Comparison of ENCODE assay signal across 14 cellular contexts in genomic region chr2:17573085-17573805, GRCh38. TPM values are rescaled to one million over a fixed set of nuclear protein-coding genes. Genes with fewer than 3 reads are reported as not detected.
A peak's percentile ranks its signal among the peaks of the same experiment; 100 is the strongest.
DNase-seq lines count a peak whose midpoint lies in the region; ATAC-seq, FAIRE-seq and TF ChIP-seq lines count a peak whose summit lies in the region.
"Had no signal": no experiment of that assay in that cellular context is flagged by ENCODE, and none has a peak within 500 bp of the region (broad histone marks: within the 10 kb centered on the region; RNA-seq: fewer than 3 reads in every experiment).

No MANE protein-coding gene starts in this region.

- H3K27me3 ChIP-seq in GM12878 (replicated peaks in 1 of 2; ENCODE audit: control insufficient read depth in 2 of 2, insufficient read depth in 2 of 2, low read length in 1 of 2) = no peaks in the 10 kb centered on the region; a peak in 1 of 4 replicates
- no peaks in the 10 kb centered on the region for H3K27me3 ChIP-seq in left lung
- H3K27me3 ChIP-seq: uterus had no signal

- H3K4me1 ChIP-seq in GM12878 (ENCODE audit: control insufficient read depth, insufficient read depth, low read length) (0 out of 2 replicates have a peak, but pooled peaks cover 2% of the 10 kb centered on the region), left lung (no peaks in the 10 kb centered on the region)
- H3K4me1 ChIP-seq: uterus had no signal

- no peaks in the 10 kb centered on the region for H3K9me3 ChIP-seq in GM12878 (replicated peaks; ENCODE audit: control insufficient read depth, insufficient read depth, low read length)
- no peaks in the 10 kb centered on the region for H3K9me3 ChIP-seq in left lung
- H3K9me3 ChIP-seq: uterus had no signal

- H3K79me2 ChIP-seq in GM12878 (ENCODE audit: control insufficient read depth, insufficient read depth, low read length) = no peaks in the 10 kb centered on the region

- CTCF ChIA-PET in GM12878 (lab: Yijun Ruan, JAX) = interaction anchor here (0.6 to 2.1 kb wide), 8 partner anchors 16 to 806 kb away, joined by 3 to 9 read pairs (median 5); no protein-coding TSS in a partner anchor

- no peak for TF ChIP-seq EP300 in GM12878 (IDR thresholded peaks at IDR 0.05; ENCODE audit: borderline replicate concordance in 1 of 2, control insufficient read depth in 1 of 2, low read depth in 2 of 2, low read length in 2 of 2)

- 11% methylated on average over 3 of the region's 3 CpGs for WGBS in GM12878 (ENCODE audit: insufficient coverage, insufficient replicate concordance, low lambda C conversion rate, missing lambda C conversion rate)

- peak; percentile 54; the same call in 1 of the 2 replicates for TF ChIP-seq RAD21 in GM12878 (IDR thresholded peaks at IDR 0.05; ENCODE audit: insufficient read depth, low read depth, low read length)

- H3K27ac ChIP-seq in GM12878 (ENCODE audit: control insufficient read depth, insufficient read depth) (no peak overlapping the region), left lung (no peak overlapping the region)
- H3K27ac ChIP-seq: C4-2B, uterus had no signal

- H3K36me3 ChIP-seq in GM12878 (ENCODE audit: control insufficient read depth in 2 of 2, insufficient read depth in 2 of 2, low read length in 1 of 2) (no peaks in the 10 kb centered on the region), left lung (no peaks in the 10 kb centered on the region)
- H3K36me3 ChIP-seq: uterus had no signal

- no peak for TF ChIP-seq POLR2A in GM12878 (IDR thresholded peaks at IDR 0.05; ENCODE audit: low read depth, low read length)

- ATAC-seq in GM12878 (peak; percentile 39; the same call in 1 of the 3 replicates), left lung (peak; percentile 26), GM18861 (IDR thresholded peaks at IDR 0.05; ENCODE audit: unreplicated experiment) (no peak)

- SMC1A ChIA-PET in GM12878 (lab: Charles Lee; ENCODE audit: uncharacterized antibody, unreplicated experiment) = interaction anchor here (0.9 to 2.1 kb wide), 4 partner anchors 26 to 102 kb away, joined by 3 to 4 read pairs (median 4); no protein-coding TSS in a partner anchor

- DNase-seq in Caki2 (ENCODE audit: low read depth) (peak; percentile 20), GM12878 (ENCODE audit: low read depth, low spot score) (no peak), left lung (no peak), RPMI8226 (no peak), CD1c-positive myeloid dendritic cell (ENCODE audit: extremely low spot score) (no peak), RCC 7860 (ENCODE audit: low spot score) (no peak)
- DNase-seq: foreskin melanocyte, NCI-H524 treated with DMSO at 0.1 percent for 48 hours, uterus had no signal

- POLR2A ChIA-PET in GM12878 (lab: Charles Lee) = interaction anchor here (0.6 kb wide), 1 partner anchor 115 kb away, joined by 4 read pairs; no protein-coding TSS in a partner anchor

- TF ChIP-seq CTCF in LNCAP (IDR thresholded peaks at IDR 0.05) = peak; percentile 20; the same call in 1 of the 2 replicates
- TF ChIP-seq CTCF in GM12878 (IDR thresholded peaks at IDR 0.05 in 2 of 3, conservative IDR thresholded peaks at IDR 0.05 in 1 of 3; ENCODE audit: control insufficient read depth in 2 of 3, extremely low read depth in 1 of 3, insufficient read depth in 1 of 3, low read depth in 3 of 3, low read length in 3 of 3) = peak in 1 of 3 experiments; percentile 40; a peak in 2 of 6 replicates
- TF ChIP-seq CTCF in left lung (IDR thresholded peaks at IDR 0.05) = no peak

- FAIRE-seq in GM12878 (lab: Jason Lieb, UNC) (no peak), RCC 7860 (lab: Jason Lieb, UNC) (no peak)

- in situ Hi-C loops in Caki2 (cut with HindIII; ENCODE audit: low pct_unique_long_range_greater_than_20kb, low sequenced_read_pairs) = no loop called here
- in situ Hi-C loops in GM12878 (cut with MboI) = no loop called here

- H3K4me2 ChIP-seq in GM12878 (ENCODE audit: control insufficient read depth, insufficient read depth) = no peak overlapping the region

- intact Hi-C loops in GM12878 (cut with micrococcal nuclease; ENCODE audit: unreplicated experiment) = loop anchor here (5.0 kb wide), 1 partner anchor 96 kb away; no protein-coding TSS in a partner anchor
- intact Hi-C loops in left lung (cut with DNase I) = no loop called here

- H2AFZ ChIP-seq in GM12878 (ENCODE audit: control insufficient read depth, low read depth, low read length) = no peak overlapping the region

- H3K9ac ChIP-seq in GM12878 (ENCODE audit: control insufficient read depth, insufficient read depth, low read length) = no peak overlapping the region

- no peaks in the 10 kb centered on the region for H4K20me1 ChIP-seq in GM12878 (ENCODE audit: control insufficient read depth, insufficient read depth)

- RAD21 ChIA-PET in GM12878 (lab: Charles Lee; ENCODE audit: unreplicated experiment) = interaction anchor here (1.1 kb wide), 1 partner anchor 53 kb away, joined by 5 read pairs; no protein-coding TSS in a partner anchor

- H3K4me3 ChIP-seq in GM12878 (no peak overlapping the region), left lung (no peak overlapping the region)
- H3K4me3 ChIP-seq: uterus had no signal

- no TSS peak for BruUV-seq in GM12878 (replicated peaks; lab: Mats Ljungman, UMichigan)

TF ChIP-seq in GM12878, 131 proteins besides CTCF, POLR2A, EP300 and RAD21:
- TF ChIP-seq USF1 (IDR thresholded peaks at IDR 0.05; ENCODE audit: borderline replicate concordance, extremely low read length, insufficient read depth, low read depth, low read length) (no peak), SMC3 (IDR thresholded peaks at IDR 0.05; ENCODE audit: borderline replicate concordance, low read length) (peak; percentile 17; the same call in 1 of the 2 replicates)

RNA-seq across cellular contexts. Expression of gene VSNL1, which starts 32.7 kb away (rescaled TPM):
- 52.5 and 68.6 TPM in 2 replicates for total RNA-seq in Caki2 (2014; rRNA removed; shearing (Covaris generic); ENCODE audit: low replicate concordance)
- not detected in 2 replicates for total RNA-seq in GM12878 (2013; cell fraction: nucleolus; rRNA removed)
- total RNA-seq in GM12878 (2014; rRNA removed) (not detected in 2 replicates), GM12878 (2014; rRNA removed; fragmentation: Illumina TruSeq; extraction: Trizol) (not detected in 2 replicates), GM12878 (2021) (0.21 TPM in 1 of 2 replicates, not detected in the other), left lung (1 to 10 TPM; 1.6 to 3.1 TPM)
- polyA plus RNA-seq in GM12878 (2011; ENCODE audit: low read depth) = not detected
- polyA plus RNA-seq in GM12878 (2011; rRNA removed) (not detected in 2 replicates), GM12878 (2014; fragmentation: Illumina TruSeq; extraction: Trizol) (0.09 and 0.21 TPM in 2 replicates), GM12878 (2014; fragmentation: Nextera tagmentation; extraction: Ambion mirVana) (under 1 TPM; 0.04 to 0.10 TPM), GM12878 (2014; rRNA removed) (not detected in 2 replicates), GM12878 (2016; fragmentation: Nextera tagmentation; extraction: Ambion mirVana) (under 1 TPM; 0.15 to 0.30 TPM)
- not detected in 2 replicates for polyA plus RNA-seq in GM12878 (2011; cell fraction: cytosol; rRNA removed)
- not detected in 2 replicates for polyA plus RNA-seq in GM12878 (2011; cell fraction: nucleus; rRNA removed)
- polyA plus RNA-seq in GM12878 (2012) = 0.04 TPM in 1 of 2 replicates, not detected in the other
- 1.0 TPM in 1 of 2 replicates, not detected in the other for polyA minus RNA-seq in GM12878 (2011; rRNA and poly(A)+ RNA removed)
- polyA minus RNA-seq in GM12878 (2011; cell fraction: cytosol; rRNA and poly(A)+ RNA removed) = not detected in 2 replicates
- polyA minus RNA-seq in GM12878 (2011; cell fraction: nucleus; rRNA and poly(A)+ RNA removed) = not detected in 2 replicates
- total RNA-seq: mesenteric fat pad had no signal

RNA-seq across cellular contexts. Expression of gene RAD51AP2, which starts 55.0 kb away (rescaled TPM):
- total RNA-seq in Caki2 (2014; rRNA removed; shearing (Covaris generic); ENCODE audit: low replicate concordance) = not detected in 2 replicates
- 0.20 TPM in 1 of 2 replicates, not detected in the other for total RNA-seq in GM12878 (2013; cell fraction: nucleolus; rRNA removed)
- under 0.01 and 0.05 TPM in 2 replicates for total RNA-seq in GM12878 (2014; rRNA removed)
- not detected in 2 replicates for total RNA-seq in GM12878 (2014; rRNA removed; fragmentation: Illumina TruSeq; extraction: Trizol)
- not detected in 2 replicates for total RNA-seq in GM12878 (2021)
- polyA plus RNA-seq in GM12878 (2011; ENCODE audit: low read depth) = not detected
- polyA plus RNA-seq in GM12878 (2011; rRNA removed) = 0.03 TPM in 1 of 2 replicates, not detected in the other
- not detected in 2 replicates for polyA plus RNA-seq in GM12878 (2011; cell fraction: cytosol; rRNA removed)
- not detected in 2 replicates for polyA plus RNA-seq in GM12878 (2011; cell fraction: nucleus; rRNA removed)
- polyA plus RNA-seq in GM12878 (2012) = not detected in 2 replicates
- not detected in 2 replicates for polyA plus RNA-seq in GM12878 (2014; fragmentation: Illumina TruSeq; extraction: Trizol)
- under 1 TPM in 1 of 2 experiments, not detected in 1; 0.02 TPM for polyA plus RNA-seq in GM12878 (2014; fragmentation: Nextera tagmentation; extraction: Ambion mirVana)
- polyA plus RNA-seq in GM12878 (2014; rRNA removed) = not detected in 2 replicates
- not detected for polyA plus RNA-seq in GM12878 (2016; fragmentation: Nextera tagmentation; extraction: Ambion mirVana)
- 0.10 TPM in 1 of 2 replicates, not detected in the other for polyA minus RNA-seq in GM12878 (2011; rRNA and poly(A)+ RNA removed)
- polyA minus RNA-seq in GM12878 (2011; cell fraction: cytosol; rRNA and poly(A)+ RNA removed) = not detected in 2 replicates
- polyA minus RNA-seq in GM12878 (2011; cell fraction: nucleus; rRNA and poly(A)+ RNA removed) = 0.19 and 0.24 TPM in 2 replicates
- total RNA-seq in left lung = under 1 TPM in 1 of 2 donors, not detected in 1; 0.12 TPM
- total RNA-seq: mesenteric fat pad, skeletal muscle tissue had no signal

Comparison
In these comparisons a context has a peak if more than half of its experiments do, and no peak if none do; other contexts are left out.
1. RNA of gene VSNL1, which starts 32.7 kb away (total RNA-seq): 52.5 to 68.6 TPM in Caki2; 1.6 to 3.1 TPM in left lung and 0.21 TPM in GM12878; every median in the first group is over 10 times any median in the second.